In the genomic region with DNA sequence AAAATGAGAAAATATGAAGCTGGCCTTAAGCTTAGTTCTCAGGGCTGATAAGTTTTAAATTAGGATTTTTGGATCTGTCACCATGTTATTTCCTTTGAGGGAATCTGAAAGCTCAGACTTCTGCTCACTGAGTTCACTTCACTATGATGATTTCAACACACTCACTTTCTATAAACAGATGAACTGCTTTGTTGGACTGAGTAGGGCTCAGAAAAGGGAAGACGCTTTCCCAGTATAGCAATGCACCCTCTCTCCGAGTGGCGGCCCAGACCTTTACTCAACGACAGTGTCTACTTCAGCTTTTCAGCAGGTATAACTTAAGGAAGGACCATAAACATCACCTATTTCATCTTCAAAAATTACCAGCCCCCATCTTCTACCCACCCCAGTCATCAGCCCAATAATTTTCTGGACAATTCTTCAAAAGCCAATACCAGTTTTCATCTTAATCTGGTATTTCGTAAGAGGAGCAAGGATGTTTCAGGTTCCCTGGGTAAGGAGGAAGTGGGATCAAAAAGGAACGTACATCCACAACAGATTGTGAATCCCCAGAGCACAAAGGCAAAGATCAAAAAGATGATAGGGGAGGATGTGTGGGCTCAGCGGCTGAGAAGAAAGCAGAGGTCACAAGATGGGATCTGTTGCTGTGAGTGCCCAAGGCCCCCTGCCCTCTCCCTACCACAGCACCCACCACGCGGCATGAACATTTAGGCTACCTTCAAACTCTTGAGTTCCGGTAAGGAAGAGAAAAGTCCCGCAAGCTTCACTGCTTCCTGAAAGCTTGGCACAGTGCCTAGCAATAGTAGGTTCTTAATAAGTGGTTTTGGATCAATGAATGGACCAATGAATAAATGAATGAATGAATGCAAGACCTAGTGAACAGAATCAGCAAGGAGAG, we compare ENCODE assay signal across 9 cellular contexts. TPM values are rescaled to one million over a fixed set of nuclear protein-coding genes. Genes with fewer than 3 reads are reported as not detected.
DNase-seq lines count a peak whose midpoint lies in the region; ATAC-seq and TF ChIP-seq lines count a peak whose summit lies in the region.
"Had no signal": no experiment of that assay in that cellular context is flagged by ENCODE, and none has a peak within 500 bp of the region (broad histone marks: within the 10 kb centered on the region; RNA-seq: fewer than 3 reads in every experiment).

No MANE protein-coding gene starts in this region.

- H3K27me3 ChIP-seq in lower lobe of right lung (ENCODE audit: low read depth) (no peaks in the 10 kb centered on the region), smooth muscle cell (ENCODE audit: low read depth) (no peaks in the 10 kb centered on the region)

- H3K4me3 Mint-ChIP-seq in activated T-helper 2 cell treated with anti-CD3 and anti-CD28 coated beads, Interferon-gamma antibody, Interleukin-2, Interleukin-4, amounts not matched to agents 10 μg/mL and 5 μg/mL and 100 μg/mL, durations not matched to agents 14 hours and 24 hours and 36 hours (ENCODE audit: low read depth): peak overlapping the region; percentile 89

- H3K4me1 ChIP-seq in lower lobe of right lung: peaks cover 78% of the 10 kb centered on the region
- H3K4me1 ChIP-seq in smooth muscle cell (ENCODE audit: low read depth): peaks cover 24% of the 10 kb centered on the region

- H3K9ac ChIP-seq in smooth muscle cell (ENCODE audit: low read depth): no peak overlapping the region

- peaks cover 67% of the 10 kb centered on the region for H3K36me3 Mint-ChIP-seq in activated T-helper 2 cell treated with anti-CD3 and anti-CD28 coated beads, Interferon-gamma antibody, Interleukin-2, Interleukin-4, amounts not matched to agents 10 μg/mL and 5 μg/mL and 100 μg/mL, durations not matched to agents 14 hours and 24 hours and 36 hours (ENCODE audit: low read depth)

- H3K9me3 Mint-ChIP-seq in activated T-helper 2 cell treated with anti-CD3 and anti-CD28 coated beads, Interferon-gamma antibody, Interleukin-2, Interleukin-4, amounts not matched to agents 10 μg/mL and 5 μg/mL and 100 μg/mL, durations not matched to agents 14 hours and 24 hours and 36 hours: no peaks in the 10 kb centered on the region

- H3K36me3 ChIP-seq in lower lobe of right lung (no peaks in the 10 kb centered on the region), smooth muscle cell (ENCODE audit: low read depth) (no peaks in the 10 kb centered on the region)

- peaks cover 82% of the 10 kb centered on the region for H3K79me2 ChIP-seq in smooth muscle cell (ENCODE audit: low read depth)

- ATAC-seq in lower lobe of right lung: peak; percentile 60 to 76
- ATAC-seq in GM19463 (IDR thresholded peaks at IDR 0.05; ENCODE audit: unreplicated experiment): no peak
- ATAC-seq in HG03135 (IDR thresholded peaks at IDR 0.05; ENCODE audit: unreplicated experiment): no peak

- no peaks in the 10 kb centered on the region for H3K27me3 Mint-ChIP-seq in activated T-helper 2 cell treated with anti-CD3 and anti-CD28 coated beads, Interferon-gamma antibody, Interleukin-2, Interleukin-4, amounts not matched to agents 10 μg/mL and 5 μg/mL and 100 μg/mL, durations not matched to agents 14 hours and 24 hours and 36 hours (ENCODE audit: low read depth)

- H3K4me3 ChIP-seq in lower lobe of right lung: no peak overlapping the region
- H3K4me3 ChIP-seq in smooth muscle cell: no peak overlapping the region

- intact Hi-C loops in activated T-helper 2 cell treated with anti-CD3 and anti-CD28 coated beads, Interferon-gamma antibody, Interleukin-2, Interleukin-4, amounts not matched to agents 10 μg/mL and 5 μg/mL and 100 μg/mL, durations not matched to agents 14 hours and 24 hours and 36 hours (cut with micrococcal nuclease): no loop called here
- intact Hi-C loops in lower lobe of right lung (cut with DNase I): no loop called here

- no peak overlapping the region for H3K4me2 ChIP-seq in smooth muscle cell

- peak overlapping the region; percentile 98 for H3K27ac Mint-ChIP-seq in activated T-helper 2 cell treated with anti-CD3 and anti-CD28 coated beads, Interferon-gamma antibody, Interleukin-2, Interleukin-4, amounts not matched to agents 10 μg/mL and 5 μg/mL and 100 μg/mL, durations not matched to agents 14 hours and 24 hours and 36 hours

- no peak for TF ChIP-seq CTCF in lower lobe of right lung (IDR thresholded peaks at IDR 0.05)
- TF ChIP-seq CTCF in smooth muscle cell (IDR thresholded peaks at IDR 0.05; ENCODE audit: borderline replicate concordance, insufficient read depth, poor library complexity, severe bottlenecking): no peak

- DNase-seq in stimulated activated CD4-positive, alpha-beta T cell treated with anti-CD3 and anti-CD28 coated beads, Interleukin-4, amount 100 ng/mL, for 24 hours: peak; percentile 47
- DNase-seq in stimulated activated CD4-positive, alpha-beta T cell treated with anti-CD3 and anti-CD28 coated beads, Interleukin-4, amount 100 ng/mL, for 4 hours: no peak
- DNase-seq in activated T-helper 2 cell treated with anti-CD3 and anti-CD28 coated beads, Interferon-gamma antibody, Interleukin-2, Interleukin-4, amounts not matched to agents 10 μg/mL and 5 μg/mL and 100 μg/mL, durations not matched to agents 14 hours and 24 hours and 36 hours (ENCODE audit: low spot score): no peak
- peak; percentile 62 for DNase-seq in lower lobe of right lung
- DNase-seq in smooth muscle cell (lab: John Stamatoyannopoulos, UW; ENCODE audit: unreplicated experiment): no peak
- DNase-seq in GM19238 (ENCODE audit: insufficient read length, low spot score): no peak
- DNase-seq: NCI-H526 treated with DMSO at 0.1 percent for 48 hours had no signal

- no peaks in the 10 kb centered on the region for H3F3A ChIP-seq in smooth muscle cell (ENCODE audit: low read depth)

- H3K9me3 ChIP-seq in lower lobe of right lung (no peaks in the 10 kb centered on the region), smooth muscle cell (replicated peaks; ENCODE audit: low read depth) (no peaks in the 10 kb centered on the region)

- H3K27ac ChIP-seq in lower lobe of right lung (peak overlapping the region; percentile 68), smooth muscle cell (ENCODE audit: low read depth) (no peak overlapping the region)

- H3K4me1 Mint-ChIP-seq in activated T-helper 2 cell treated with anti-CD3 and anti-CD28 coated beads, Interferon-gamma antibody, Interleukin-2, Interleukin-4, amounts not matched to agents 10 μg/mL and 5 μg/mL and 100 μg/mL, durations not matched to agents 14 hours and 24 hours and 36 hours (ENCODE audit: low read depth): peaks cover 82% of the 10 kb centered on the region

- 87% methylated on average over 11 of the region's 11 CpGs for WGBS in smooth muscle cell (ENCODE audit: low lambda C conversion rate)

- H2AFZ ChIP-seq in smooth muscle cell (ENCODE audit: low read depth): no peak overlapping the region

- H4K20me1 ChIP-seq in smooth muscle cell (ENCODE audit: low read depth): peaks cover 73% of the 10 kb centered on the region

RNA-seq across cellular contexts. Expression of a gene that starts 41.9 kb away (rescaled TPM):
- 87.9 and 95.9 TPM in 2 replicates for total RNA-seq in activated T-helper 2 cell treated with anti-CD3 and anti-CD28 coated beads, Interferon-gamma antibody, Interleukin-2, Interleukin-4, amounts not matched to agents 10 μg/mL and 5 μg/mL and 100 μg/mL, durations not matched to agents 14 hours and 24 hours and 36 hours
- total RNA-seq in lower lobe of right lung (51.1 TPM), smooth muscle cell (17.9 and 20.0 TPM in 2 replicates)
- polyA plus RNA-seq in smooth muscle cell: 12.4 and 15.4 TPM in 2 replicates

Comparison
In these comparisons a context has a peak if more than half of its experiments do, and no peak if none do; other contexts are left out.
1. DNase-seq: peak in stimulated activated CD4-positive, alpha-beta T cell treated with anti-CD3 and anti-CD28 coated beads, Interleukin-4, amount 100 ng/mL, for 24 hours (single experiment) and lower lobe of right lung (single experiment); none in stimulated activated CD4-positive, alpha-beta T cell treated with anti-CD3 and anti-CD28 coated beads, Interleukin-4, amount 100 ng/mL, for 4 hours (0 of 2), activated T-helper 2 cell treated with anti-CD3 and anti-CD28 coated beads, Interferon-gamma antibody, Interleukin-2, Interleukin-4, amounts not matched to agents 10 μg/mL and 5 μg/mL and 100 μg/mL, durations not matched to agents 14 hours and 24 hours and 36 hours (single experiment), smooth muscle cell (single experiment) and GM19238 (single experiment).
2. ATAC-seq: peak in lower lobe of right lung (2 of 2); none in GM19463 (single experiment) and HG03135 (single experiment).